ENCODE assay signal across 1 cellular context in genomic region chr3:157107644-157108133, GRCh38.
TF ChIP-seq lines count a peak whose summit lies in the region.

No MANE protein-coding gene starts in this region.

TF ChIP-seq in K562, 482 proteins besides CTCF, POLR2A, EP300 and RAD21 (continued from another document and continues in another):
- TF ChIP-seq E4F1 (CRISPR knock-in tag; IDR thresholded peaks at IDR 0.05; ENCODE audit: borderline replicate concordance) (no peak), NFRKB (IDR thresholded peaks at IDR 0.05; ENCODE audit: low read depth) (peak; percentile 55; the same call in 1 of the 2 replicates), TBP (optimal IDR thresholded peaks at IDR 0.05; ENCODE audit: low read depth, low read length) (no peak), CHAMP1 (IDR thresholded peaks at IDR 0.05) (no peak), NFE2L1 (tag; IDR thresholded peaks at IDR 0.05; ENCODE audit: borderline replicate concordance, low read depth) (no peak), MITF (IDR thresholded peaks at IDR 0.05) (peak; percentile 63; the same call in 1 of the 2 replicates), PHB2 (IDR thresholded peaks at IDR 0.05; ENCODE audit: low read depth) (no peak), TAF7 (tag; IDR thresholded peaks at IDR 0.05) (no peak), KDM2B (CRISPR knock-in tag; IDR thresholded peaks at IDR 0.05) (no peak), E2F1 (CRISPR knock-in tag; IDR thresholded peaks at IDR 0.05) (no peak), NELFE (IDR thresholded peaks at IDR 0.05; ENCODE audit: insufficient read depth, insufficient read length) (no peak), SMC3 (conservative IDR thresholded peaks at IDR 0.05; ENCODE audit: insufficient read depth, low read depth, low read length) (no peak), ZC3H8 (IDR thresholded peaks at IDR 0.05) (no peak), ZNF655 (CRISPR knock-in tag; IDR thresholded peaks at IDR 0.05) (no peak), FOXP1 (CRISPR knock-in tag; IDR thresholded peaks at IDR 0.05) (no peak), TFAP4 (CRISPR knock-in tag; IDR thresholded peaks at IDR 0.05; ENCODE audit: borderline replicate concordance) (no peak), ZNF584 (CRISPR knock-in tag; IDR thresholded peaks at IDR 0.05; ENCODE audit: low read depth) (no peak), GATAD2A (IDR thresholded peaks at IDR 0.05) (0 out of 2 replicates have a peak, but pooled peaks have one; percentile 36), PTTG1 (tag; IDR thresholded peaks at IDR 0.05; ENCODE audit: low read depth) (0 out of 2 replicates have a peak, but pooled peaks have one; percentile 4), RBFOX2 (IDR thresholded peaks at IDR 0.05; ENCODE audit: low read depth, low read length) (no peak), RFX5 (IDR thresholded peaks at IDR 0.05; ENCODE audit: low read depth, low read length) (no peak), SMAD3 (CRISPR knock-in tag; conservative IDR thresholded peaks at IDR 0.05) (no peak), TCF15 (CRISPR knock-in tag; IDR thresholded peaks at IDR 0.05) (no peak), SNRNP70 (optimal IDR thresholded peaks at IDR 0.05; ENCODE audit: low read depth, low read length) (no peak), ARNT (IDR thresholded peaks at IDR 0.05) (peak in 1 of 2 experiments; percentile 62; a peak in 1 of 4 replicates), ELK3 (CRISPR knock-in tag; IDR thresholded peaks at IDR 0.05) (no peak), NRF1 (conservative IDR thresholded peaks at IDR 0.05 in 1 of 2, IDR thresholded peaks at IDR 0.05 in 1 of 2) (no peak), PRPF4 (IDR thresholded peaks at IDR 0.05; ENCODE audit: insufficient read depth, low read depth, low read length, poor library complexity, severe bottlenecking) (no peak), ZNF639 (CRISPR knock-in tag; conservative IDR thresholded peaks at IDR 0.05 in 1 of 2, IDR thresholded peaks at IDR 0.05 in 1 of 2) (0 out of 4 replicates have a peak, but pooled peaks of 1 of the 2 experiments have one; percentile 26), RFX7 (CRISPR knock-in tag; IDR thresholded peaks at IDR 0.05) (no peak), LARP7 (IDR thresholded peaks at IDR 0.05) (no peak), ZNF561 (CRISPR knock-in tag; conservative IDR thresholded peaks at IDR 0.05) (no peak), ZNF57 (CRISPR knock-in tag; IDR thresholded peaks at IDR 0.05) (no peak), CTBP1 (IDR thresholded peaks at IDR 0.05; ENCODE audit: borderline replicate concordance) (peak; percentile 89; the same call in 1 of the 2 replicates), ZNF277 (CRISPR knock-in tag; IDR thresholded peaks at IDR 0.05; ENCODE audit: borderline replicate concordance) (no peak), RBM25 (IDR thresholded peaks at IDR 0.05; ENCODE audit: low read depth, low read length, severe bottlenecking) (no peak), ZNF695 (CRISPR knock-in tag; IDR thresholded peaks at IDR 0.05) (no peak), FOSL1 (tag; conservative IDR thresholded peaks at IDR 0.05) (no peak; the same call in 1 of the 2 replicates), BRF1 (IDR thresholded peaks at IDR 0.05; ENCODE audit: borderline replicate concordance, extremely low read depth, insufficient read length) (no peak), CLOCK (CRISPR knock-in tag; IDR thresholded peaks at IDR 0.05; ENCODE audit: borderline replicate concordance) (no peak), TAL1 (IDR thresholded peaks at IDR 0.05) (peak; percentile 68), KLF6 (CRISPR knock-in tag; IDR thresholded peaks at IDR 0.05; ENCODE audit: borderline replicate concordance) (peak; percentile 82; the same call in 1 of the 2 replicates), MTA1 (IDR thresholded peaks at IDR 0.05; ENCODE audit: borderline replicate concordance) (no peak; the same call in 1 of the 2 replicates), HDGF (IDR thresholded peaks at IDR 0.05) (no peak)
